16 cellular contexts compared by ENCODE assay signal in genomic region chr16:46812781-46813555, GRCh38. TPM values are rescaled to one million over a fixed set of nuclear protein-coding genes. Genes with fewer than 3 reads are reported as not detected.
DNase-seq lines count a peak whose midpoint lies in the region; ATAC-seq and TF ChIP-seq lines count a peak whose summit lies in the region.
"Had no signal": no experiment of that assay in that cellular context is flagged by ENCODE, and none has a peak within 500 bp of the region (broad histone marks: within the 10 kb centered on the region; RNA-seq: fewer than 3 reads in every experiment).

No MANE protein-coding gene starts in this region.

- peaks cover 41% of the 10 kb centered on the region for H3K4me1 Mint-ChIP-seq in activated CD8-positive, alpha-beta T cell treated with anti-CD3 and anti-CD28 coated beads for 36 hours (ENCODE audit: low read depth)
- H3K4me1 Mint-ChIP-seq in activated CD8-positive, alpha-beta T cell treated with anti-CD3 and anti-CD28 coated beads, Interleukin-2, amount 10 ng/mL, durations not matched to agents 7 days and 5 days (ENCODE audit: low read depth), result peaks cover 17% of the 10 kb centered on the region
- H3K4me1 Mint-ChIP-seq in T-helper 1 cell treated with Interleukin-12 subunit alpha and Interleukin-12 subunit beta and Interleukin-4 antibody, amounts not matched to agents 30 μg/mL and 1 μg/mL, for 36 hours (ENCODE audit: low read depth), result peaks cover 44% of the 10 kb centered on the region
- H3K4me1 Mint-ChIP-seq in naive B cell, result peaks cover 34 to 38% (median 35%) of the 10 kb centered on the region in 3 donors

- no peaks in the 10 kb centered on the region for H3K27me3 ChIP-seq in WERI-Rb-1 (ENCODE audit: insufficient read depth, low read depth, severe bottlenecking)

- H3K4me3 ChIP-seq in WERI-Rb-1 (ENCODE audit: low read depth, low read length), result no peak overlapping the region
- H3K4me3 ChIP-seq: mucosa of descending colon had no signal

- H3K36me3 Mint-ChIP-seq in activated CD8-positive, alpha-beta T cell treated with anti-CD3 and anti-CD28 coated beads for 36 hours (ENCODE audit: low read depth), result peaks cover 31% of the 10 kb centered on the region
- peaks cover 28% of the 10 kb centered on the region for H3K36me3 Mint-ChIP-seq in activated CD8-positive, alpha-beta T cell treated with anti-CD3 and anti-CD28 coated beads, Interleukin-2, amount 10 ng/mL, durations not matched to agents 7 days and 5 days (ENCODE audit: low read depth)
- peaks cover 32% of the 10 kb centered on the region for H3K36me3 Mint-ChIP-seq in T-helper 1 cell treated with Interleukin-12 subunit alpha and Interleukin-12 subunit beta and Interleukin-4 antibody, amounts not matched to agents 30 μg/mL and 1 μg/mL, for 36 hours (ENCODE audit: low read depth)
- H3K36me3 Mint-ChIP-seq in naive B cell, result peaks cover 4 to 14% of the 10 kb centered on the region in 2 donors

- H3K27ac ChIP-seq in WERI-Rb-1, result no peak overlapping the region

- TF ChIP-seq CTCF in activated CD8-positive, alpha-beta T cell treated with anti-CD3 and anti-CD28 coated beads for 36 hours (IDR thresholded peaks at IDR 0.05), result no peak
- TF ChIP-seq CTCF in WERI-Rb-1 (IDR thresholded peaks at IDR 0.05; ENCODE audit: low read depth, low read length), result no peak

- ATAC-seq in activated CD8-positive, alpha-beta T cell treated with anti-CD3 and anti-CD28 coated beads for 36 hours, result peak; percentile 70
- no peak for ATAC-seq in activated CD8-positive, alpha-beta T cell treated with anti-CD3 and anti-CD28 coated beads, Interleukin-2, amount 10 ng/mL, durations not matched to agents 7 days and 5 days
- peak; percentile 39 for ATAC-seq in GM18909 (IDR thresholded peaks at IDR 0.05; ENCODE audit: poor library complexity, unreplicated experiment)
- no peak for ATAC-seq in naive B cell (ENCODE audit: low read depth in 2 of 2)
- ATAC-seq in HG03159 (IDR thresholded peaks at IDR 0.05; ENCODE audit: unreplicated experiment), result no peak

- H3K27ac Mint-ChIP-seq in activated CD8-positive, alpha-beta T cell treated with anti-CD3 and anti-CD28 coated beads for 36 hours, result peak overlapping the region; percentile 64
- H3K27ac Mint-ChIP-seq in activated CD8-positive, alpha-beta T cell treated with anti-CD3 and anti-CD28 coated beads, Interleukin-2, amount 10 ng/mL, durations not matched to agents 7 days and 5 days, result no peak overlapping the region
- peak overlapping the region; percentile 2 for H3K27ac Mint-ChIP-seq in T-helper 1 cell treated with Interleukin-12 subunit alpha and Interleukin-12 subunit beta and Interleukin-4 antibody, amounts not matched to agents 30 μg/mL and 1 μg/mL, for 36 hours
- H3K27ac Mint-ChIP-seq in naive B cell, result peak overlapping the region in 5 of 6 donors; percentile 0 to 78 (median 17)

- CTCF ChIA-PET in activated CD8-positive, alpha-beta T cell treated with anti-CD3 and anti-CD28 coated beads for 36 hours (lab: Charles Lee), result interaction anchor here (1.0 to 1.7 kb wide), 4 partner anchors 9 to 139 kb away, joined by 3 to 7 read pairs (median 4); no protein-coding TSS in a partner anchor
- CTCF ChIA-PET in activated CD8-positive, alpha-beta T cell treated with anti-CD3 and anti-CD28 coated beads, Interleukin-2, amount 10 ng/mL, durations not matched to agents 7 days and 5 days (lab: Charles Lee), result interaction anchor here (1.2 kb wide), 2 partner anchors 12 to 16 kb away, joined by 4 to 8 read pairs; no protein-coding TSS in a partner anchor

- H3K9me3 ChIP-seq in WERI-Rb-1 (ENCODE audit: severe bottlenecking), result no peaks in the 10 kb centered on the region
- H3K9me3 ChIP-seq: mucosa of descending colon had no signal

- H3K36me3 ChIP-seq in WERI-Rb-1, result no peaks in the 10 kb centered on the region; the same call in none of the 2 replicates

- intact Hi-C loops in activated CD8-positive, alpha-beta T cell treated with anti-CD3 and anti-CD28 coated beads for 36 hours (cut with micrococcal nuclease), result no loop called here

- H3K27me3 Mint-ChIP-seq in activated CD8-positive, alpha-beta T cell treated with anti-CD3 and anti-CD28 coated beads for 36 hours, result no peaks in the 10 kb centered on the region
- H3K27me3 Mint-ChIP-seq in activated CD8-positive, alpha-beta T cell treated with anti-CD3 and anti-CD28 coated beads, Interleukin-2, amount 10 ng/mL, durations not matched to agents 7 days and 5 days (ENCODE audit: low read depth), result no peaks in the 10 kb centered on the region
- H3K27me3 Mint-ChIP-seq in T-helper 1 cell treated with Interleukin-12 subunit alpha and Interleukin-12 subunit beta and Interleukin-4 antibody, amounts not matched to agents 30 μg/mL and 1 μg/mL, for 36 hours (ENCODE audit: low read depth), result no peaks in the 10 kb centered on the region
- H3K27me3 Mint-ChIP-seq in naive B cell, result no peaks in the 10 kb centered on the region
- H3K27me3 Mint-ChIP-seq: CD8-positive, alpha-beta memory T cell had no signal

- no peak overlapping the region for H3K4me3 Mint-ChIP-seq in activated CD8-positive, alpha-beta T cell treated with anti-CD3 and anti-CD28 coated beads for 36 hours
- no peak overlapping the region for H3K4me3 Mint-ChIP-seq in activated CD8-positive, alpha-beta T cell treated with anti-CD3 and anti-CD28 coated beads, Interleukin-2, amount 10 ng/mL, durations not matched to agents 7 days and 5 days
- no peak overlapping the region for H3K4me3 Mint-ChIP-seq in T-helper 1 cell treated with Interleukin-12 subunit alpha and Interleukin-12 subunit beta and Interleukin-4 antibody, amounts not matched to agents 30 μg/mL and 1 μg/mL, for 36 hours
- no peak overlapping the region for H3K4me3 Mint-ChIP-seq in naive B cell

- POLR2A ChIA-PET in activated CD8-positive, alpha-beta T cell treated with anti-CD3 and anti-CD28 coated beads for 36 hours (lab: Charles Lee), result interaction anchor here (0.7 to 1.8 kb wide), 3 partner anchors 9 to 16 kb away, joined by 3 to 6 read pairs (median 6); no protein-coding TSS in a partner anchor
- POLR2A ChIA-PET in activated CD8-positive, alpha-beta T cell treated with anti-CD3 and anti-CD28 coated beads, Interleukin-2, amount 10 ng/mL, durations not matched to agents 7 days and 5 days (lab: Charles Lee), result no interaction called here

- H3K9me3 Mint-ChIP-seq in activated CD8-positive, alpha-beta T cell treated with anti-CD3 and anti-CD28 coated beads for 36 hours, result peaks cover 7% of the 10 kb centered on the region
- H3K9me3 Mint-ChIP-seq in activated CD8-positive, alpha-beta T cell treated with anti-CD3 and anti-CD28 coated beads, Interleukin-2, amount 10 ng/mL, durations not matched to agents 7 days and 5 days (ENCODE audit: insufficient read depth), result peaks cover 6% of the 10 kb centered on the region
- H3K9me3 Mint-ChIP-seq in T-helper 1 cell treated with Interleukin-12 subunit alpha and Interleukin-12 subunit beta and Interleukin-4 antibody, amounts not matched to agents 30 μg/mL and 1 μg/mL, for 36 hours, result peaks cover 15% of the 10 kb centered on the region
- peaks cover 0 to 5% (median 2%) of the 10 kb centered on the region in 7 donors for H3K9me3 Mint-ChIP-seq in naive B cell
- H3K9me3 Mint-ChIP-seq: CD8-positive, alpha-beta memory T cell had no signal

- no peak for DNase-seq in activated CD8-positive, alpha-beta T cell treated with anti-CD3 and anti-CD28 coated beads for 36 hours
- DNase-seq in activated CD8-positive, alpha-beta T cell treated with anti-CD3 and anti-CD28 coated beads, Interleukin-2, amount 10 ng/mL, durations not matched to agents 7 days and 5 days, result no peak
- DNase-seq in naive B cell, result no peak
- no peak for DNase-seq in WERI-Rb-1
- no peak for DNase-seq in glomerular visceral epithelial cell (ENCODE audit: extremely low spot score)
- DNase-seq: activated CD4-positive, CD25-positive, alpha-beta regulatory T cell treated with anti-CD3 and anti-CD28 coated beads, Interleukin-2, amount 50 U/mL, for 72 hours; CD8-positive, alpha-beta memory T cell; effector CD4-positive, alpha-beta T cell; hypothalamus; mucosa of descending colon; NCI-H2107; NCI-H774; small intestine had no signal

RNA-seq across cellular contexts. Expression of gene C16orf87, which starts 18.0 kb away (rescaled TPM):
- total RNA-seq in activated CD8-positive, alpha-beta T cell treated with anti-CD3 and anti-CD28 coated beads for 36 hours, result 10 to 100 TPM; 12.5 to 14.7 TPM
- 1 to 10 TPM; 7.5 to 8.4 TPM for total RNA-seq in activated CD8-positive, alpha-beta T cell treated with anti-CD3 and anti-CD28 coated beads, Interleukin-2, amount 10 ng/mL, durations not matched to agents 7 days and 5 days
- polyA plus RNA-seq in naive B cell (ENCODE audit: low read depth in 6 of 6), result 10 to 100 TPM in 5 of 6 donors, 1 to 10 TPM in 1; 9.2 to 13.9 (median 11.9) TPM

Comparison
In these comparisons a context has a peak if more than half of its experiments do, and no peak if none do; other contexts are left out.
1. ATAC-seq: peak in activated CD8-positive, alpha-beta T cell treated with anti-CD3 and anti-CD28 coated beads for 36 hours (single experiment) and GM18909 (single experiment); none in activated CD8-positive, alpha-beta T cell treated with anti-CD3 and anti-CD28 coated beads, Interleukin-2, amount 10 ng/mL, durations not matched to agents 7 days and 5 days (single experiment), naive B cell (0 of 2) and HG03159 (single experiment).